In the genomic region with DNA sequence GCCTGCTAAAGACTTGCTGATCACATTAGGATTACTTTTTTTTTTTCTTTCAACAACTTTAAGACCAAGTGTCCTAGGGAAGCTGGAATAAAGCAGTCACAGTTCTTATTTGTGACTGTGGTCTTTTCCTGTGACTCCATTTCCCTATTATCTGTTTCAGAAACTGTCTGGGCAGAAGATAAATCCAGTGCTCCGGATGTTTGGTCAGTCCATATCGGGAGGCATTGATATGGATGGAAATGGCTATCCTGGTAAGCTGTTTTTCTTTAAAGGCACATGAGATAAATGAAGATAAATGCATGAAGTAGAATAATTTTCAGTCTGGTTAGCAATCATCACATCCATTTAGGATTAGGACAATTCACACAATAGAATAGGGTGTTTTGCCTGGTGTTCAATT, we compare ENCODE assay signal across 28 cellular contexts.
"Had no signal": no experiment of that assay in that cellular context is flagged by ENCODE, and none has a peak within 500 bp of the region (broad histone marks: within the 10 kb centered on the region; RNA-seq: fewer than 3 reads in every experiment).

No MANE protein-coding gene starts in this region.

- H3K27ac ChIP-seq: coronary artery, dorsolateral prefrontal cortex, epithelial cell of prostate, esophagus squamous epithelium, gastrocnemius medialis, left ventricle myocardium inferior, lower lobe of right lung had no signal

- H3K9me3 Mint-ChIP-seq: mesothelial cell of epicardium; naive B cell; naive thymus-derived CD8-positive, alpha-beta T cell had no signal

- DNase-seq: dermis blood vessel endothelial cell; dorsolateral prefrontal cortex; effector CD4-positive, alpha-beta T cell; effector memory CD4-positive, alpha-beta T cell; erythroblast; esophagus squamous epithelium; foreskin fibroblast; foreskin melanocyte; gastrocnemius medialis; glutamatergic neuron; head of caudate nucleus; heart right ventricle; hippocampal formation; left cardiac atrium; left ventricle myocardium inferior; lower lobe of right lung; mesenchymal stem cell; mucosa of descending colon; naive B cell; naive thymus-derived CD8-positive, alpha-beta T cell had no signal

- ATAC-seq: esophagus mucosa; gastrocnemius medialis; heart right ventricle; left cardiac atrium; lower lobe of right lung; mucosa of descending colon; naive thymus-derived CD8-positive, alpha-beta T cell had no signal

- H3K27me3 ChIP-seq: dorsolateral prefrontal cortex, esophagus squamous epithelium, gastrocnemius medialis, heart right ventricle had no signal

- H3K9me3 ChIP-seq: esophagus squamous epithelium, gastrocnemius medialis, heart right ventricle, left ventricle myocardium inferior, lower lobe of right lung, mucosa of descending colon had no signal

- H3K4me3 Mint-ChIP-seq: mesothelial cell of epicardium; naive B cell; naive thymus-derived CD8-positive, alpha-beta T cell had no signal

- FAIRE-seq: colon, endometrium, islet of Langerhans, keratinocyte had no signal

- H3K36me3 Mint-ChIP-seq: mesothelial cell of epicardium; naive B cell; naive thymus-derived CD8-positive, alpha-beta T cell had no signal

- H3K27ac Mint-ChIP-seq: mesothelial cell of epicardium; naive B cell; naive thymus-derived CD8-positive, alpha-beta T cell had no signal

- H3K4me1 Mint-ChIP-seq: naive B cell; naive thymus-derived CD8-positive, alpha-beta T cell had no signal

- H3K4me3 ChIP-seq: coronary artery, dorsolateral prefrontal cortex, esophagus squamous epithelium, gastrocnemius medialis, heart right ventricle, left ventricle myocardium inferior, lower lobe of right lung, mucosa of descending colon had no signal

- H3K36me3 ChIP-seq: gastrocnemius medialis had no signal

- H3K27me3 Mint-ChIP-seq: naive B cell had no signal
